9 cellular contexts compared by ENCODE assay signal in the genomic region with DNA sequence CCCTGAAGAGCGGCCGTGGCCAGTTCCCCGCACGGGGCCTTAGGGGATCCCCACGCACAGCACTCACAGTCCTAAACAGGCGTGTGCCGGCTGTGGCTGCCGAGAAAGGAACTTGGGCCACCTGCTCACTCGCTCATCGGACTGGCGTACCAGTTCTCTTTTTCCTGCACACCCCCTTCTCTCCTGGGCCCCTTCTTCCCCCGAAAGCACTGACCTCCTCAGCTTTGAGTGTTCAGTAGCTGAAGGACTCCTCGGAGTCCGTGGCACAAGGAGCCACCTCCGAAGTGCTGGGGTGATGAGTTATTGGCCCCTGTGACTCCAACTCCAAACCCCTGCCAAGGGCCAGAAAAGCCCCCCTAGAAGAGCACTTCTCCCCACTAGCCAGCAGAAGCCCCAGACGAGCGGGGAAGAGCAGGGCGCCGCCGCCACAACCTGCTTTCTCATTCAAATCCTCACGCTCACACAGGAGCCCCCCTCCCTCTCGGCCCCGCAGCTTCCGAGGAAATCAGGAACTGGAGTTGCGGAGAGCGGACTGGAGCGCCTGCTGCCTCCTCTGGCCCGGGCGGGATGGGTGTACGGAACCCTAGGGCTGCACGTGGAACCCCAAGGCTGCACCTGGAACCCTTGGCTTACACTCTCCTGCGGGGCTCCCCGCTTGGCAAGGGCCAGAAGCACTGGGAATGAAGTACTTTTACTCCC. TPM values are rescaled to one million over a fixed set of nuclear protein-coding genes. Genes with fewer than 3 reads are reported as not detected.
DNase-seq lines count a peak whose midpoint lies in the region; ATAC-seq, FAIRE-seq and TF ChIP-seq lines count a peak whose summit lies in the region.
"Had no signal": no experiment of that assay in that cellular context is flagged by ENCODE, and none has a peak within 500 bp of the region (broad histone marks: within the 10 kb centered on the region; RNA-seq: fewer than 3 reads in every experiment).

A gene with protein sequence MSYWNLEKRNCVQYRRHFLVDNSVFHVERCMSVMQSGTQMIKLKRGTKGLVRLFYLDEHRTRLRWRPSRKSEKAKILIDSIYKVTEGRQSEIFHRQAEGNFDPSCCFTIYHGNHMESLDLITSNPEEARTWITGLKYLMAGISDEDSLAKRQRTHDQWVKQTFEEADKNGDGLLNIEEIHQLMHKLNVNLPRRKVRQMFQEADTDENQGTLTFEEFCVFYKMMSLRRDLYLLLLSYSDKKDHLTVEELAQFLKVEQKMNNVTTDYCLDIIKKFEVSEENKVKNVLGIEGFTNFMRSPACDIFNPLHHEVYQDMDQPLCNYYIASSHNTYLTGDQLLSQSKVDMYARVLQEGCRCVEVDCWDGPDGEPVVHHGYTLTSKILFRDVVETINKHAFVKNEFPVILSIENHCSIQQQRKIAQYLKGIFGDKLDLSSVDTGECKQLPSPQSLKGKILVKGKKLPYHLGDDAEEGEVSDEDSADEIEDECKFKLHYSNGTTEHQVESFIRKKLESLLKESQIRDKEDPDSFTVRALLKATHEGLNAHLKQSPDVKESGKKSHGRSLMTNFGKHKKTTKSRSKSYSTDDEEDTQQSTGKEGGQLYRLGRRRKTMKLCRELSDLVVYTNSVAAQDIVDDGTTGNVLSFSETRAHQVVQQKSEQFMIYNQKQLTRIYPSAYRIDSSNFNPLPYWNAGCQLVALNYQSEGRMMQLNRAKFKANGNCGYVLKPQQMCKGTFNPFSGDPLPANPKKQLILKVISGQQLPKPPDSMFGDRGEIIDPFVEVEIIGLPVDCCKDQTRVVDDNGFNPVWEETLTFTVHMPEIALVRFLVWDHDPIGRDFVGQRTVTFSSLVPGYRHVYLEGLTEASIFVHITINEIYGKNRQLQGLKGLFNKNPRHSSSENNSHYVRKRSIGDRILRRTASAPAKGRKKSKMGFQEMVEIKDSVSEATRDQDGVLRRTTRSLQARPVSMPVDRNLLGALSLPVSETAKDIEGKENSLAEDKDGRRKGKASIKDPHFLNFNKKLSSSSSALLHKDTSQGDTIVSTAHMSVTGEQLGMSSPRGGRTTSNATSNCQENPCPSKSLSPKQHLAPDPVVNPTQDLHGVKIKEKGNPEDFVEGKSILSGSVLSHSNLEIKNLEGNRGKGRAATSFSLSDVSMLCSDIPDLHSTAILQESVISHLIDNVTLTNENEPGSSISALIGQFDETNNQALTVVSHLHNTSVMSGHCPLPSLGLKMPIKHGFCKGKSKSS (N-terminal part only) (minus strand): TSS at position 446 of the 699 bp plus-strand sequence. CDS start 40,847 bp downstream, outside the sequence.

- peak within 1 kb of the TSS; percentile 73 for H2AFZ ChIP-seq in H1 (ENCODE audit: low read length)

- peak within 1 kb of the TSS; percentile 49; the same call in 1 of the 2 replicates for H2BK20ac ChIP-seq in H1 (ENCODE audit: low read length)

- TF ChIP-seq POLR2A in H1 (IDR thresholded peaks at IDR 0.05; ENCODE audit: control extremely low read depth in 1 of 2, low read depth in 2 of 2, low read length in 2 of 2), result peak in 1 of 2 experiments; percentile 10; a peak in 1 of 3 replicates

- H3K23me2 ChIP-seq in H1 (ENCODE audit: low read depth, low read length), result peaks cover 8% of the 10 kb centered on the region

- peak within 1 kb of the TSS; percentile 97 for H3K18ac ChIP-seq in H1 (ENCODE audit: extremely low read depth, low read length)

- H3K27ac ChIP-seq in H1 (ENCODE audit: low read depth, low read length), result peak within 1 kb of the TSS; percentile 38; the same call in 1 of the 2 replicates

- H3K79me2 ChIP-seq in H1 (ENCODE audit: control insufficient read depth in 1 of 2, insufficient read depth in 2 of 2, low read length in 2 of 2), result peaks cover 0 to 31% of the 10 kb centered on the region in 2 experiments; a peak in 2 of 4 replicates

- peak within 1 kb of the TSS; percentile 97 for H4K5ac ChIP-seq in H1 (ENCODE audit: insufficient read length, low read depth, low read length)

- WGBS in H1 (ENCODE audit: extremely low coverage in 1 of 2, insufficient coverage in 1 of 2, insufficient read length in 1 of 2, insufficient replicate concordance in 2 of 2, low coverage in 1 of 2, low lambda C conversion rate in 2 of 2, missing lambda C conversion rate in 1 of 2), 2 experiments, result 4% methylated on average over 28 of the region's 33 CpGs; no CpG with 5 or more reads in 1 of the 2 experiments

- H4K20me1 ChIP-seq in H1 (replicated peaks in 1 of 2; ENCODE audit: control insufficient read depth in 1 of 2, insufficient read depth in 2 of 2, low read length in 2 of 2), result no peaks in the 10 kb centered on the region

- H3K4me2 ChIP-seq in H1 (ENCODE audit: insufficient read depth in 1 of 2, low read depth in 2 of 2, low read length in 2 of 2), result peak within 1 kb of the TSS; percentile 78 to 94

- H3K9ac ChIP-seq in H1 (replicated peaks in 1 of 4; ENCODE audit: extremely low read depth in 1 of 4, low read depth in 3 of 4, low read length in 3 of 4), result peak within 1 kb of the TSS; percentile 32 to 68 (median 58)

- H3K79me1 ChIP-seq in H1 (ENCODE audit: low read depth, low read length), result no peaks in the 10 kb centered on the region

- no peaks in the 10 kb centered on the region for H3K9me3 Mint-ChIP-seq in activated CD8-positive, alpha-beta T cell treated with anti-CD3 and anti-CD28 coated beads for 36 hours
- no peaks in the 10 kb centered on the region for H3K9me3 Mint-ChIP-seq in stimulated activated effector memory CD8-positive, alpha-beta T cell treated with anti-CD3 and anti-CD28 coated beads, Interleukin-12 subunit alpha, Interleukin-12 subunit beta, amount 100 ng/mL, for 72 hours

- TF ChIP-seq RAD21 in H1 (IDR thresholded peaks at IDR 0.05 in 1 of 2, conservative IDR thresholded peaks at IDR 0.05 in 1 of 2; ENCODE audit: low read depth in 2 of 2, low read length in 2 of 2), result peak; percentile 16 to 19; a peak in 2 of 4 replicates

- no peaks in the 10 kb centered on the region for H3K36me3 Mint-ChIP-seq in activated CD8-positive, alpha-beta T cell treated with anti-CD3 and anti-CD28 coated beads for 36 hours (ENCODE audit: low read depth)
- H3K36me3 Mint-ChIP-seq in stimulated activated effector memory CD8-positive, alpha-beta T cell treated with anti-CD3 and anti-CD28 coated beads, Interleukin-12 subunit alpha, Interleukin-12 subunit beta, amount 100 ng/mL, for 72 hours, result no peaks in the 10 kb centered on the region

- ATAC-seq in GM19025 (IDR thresholded peaks at IDR 0.05; ENCODE audit: low read depth, unreplicated experiment) (peak; percentile 50), HG03342 (IDR thresholded peaks at IDR 0.05; ENCODE audit: unreplicated experiment) (peak; percentile 57)
- ATAC-seq in activated CD8-positive, alpha-beta T cell treated with anti-CD3 and anti-CD28 coated beads for 36 hours, result peak; percentile 71
- peak; percentile 72 for ATAC-seq in stimulated activated effector memory CD8-positive, alpha-beta T cell treated with anti-CD3 and anti-CD28 coated beads, Interleukin-12 subunit alpha, Interleukin-12 subunit beta, amount 100 ng/mL, for 72 hours

- peak in 1 of 2 experiments; percentile 38; a peak in 1 of 3 replicates for TF ChIP-seq EP300 in H1 (IDR thresholded peaks at IDR 0.05; ENCODE audit: borderline replicate concordance in 1 of 2, low read depth in 2 of 2, low read length in 2 of 2)

- peak within 1 kb of the TSS; percentile 50 for H2BK120ac ChIP-seq in H1 (replicated peaks; ENCODE audit: low read depth, low read length)

- no peak within 1 kb of the TSS for H3K23ac ChIP-seq in H1 (ENCODE audit: insufficient read length)

- peak within 1 kb of the TSS; percentile 71 for H2AK5ac ChIP-seq in H1 (ENCODE audit: low read depth, low read length)

- no peak within 1 kb of the TSS for H3K27ac Mint-ChIP-seq in activated CD8-positive, alpha-beta T cell treated with anti-CD3 and anti-CD28 coated beads for 36 hours
- peak within 1 kb of the TSS; percentile 80 for H3K27ac Mint-ChIP-seq in stimulated activated effector memory CD8-positive, alpha-beta T cell treated with anti-CD3 and anti-CD28 coated beads, Interleukin-12 subunit alpha, Interleukin-12 subunit beta, amount 100 ng/mL, for 72 hours

- H3K4me3 Mint-ChIP-seq in activated CD8-positive, alpha-beta T cell treated with anti-CD3 and anti-CD28 coated beads for 36 hours, result peak within 1 kb of the TSS; percentile 75
- H3K4me3 Mint-ChIP-seq in stimulated activated effector memory CD8-positive, alpha-beta T cell treated with anti-CD3 and anti-CD28 coated beads, Interleukin-12 subunit alpha, Interleukin-12 subunit beta, amount 100 ng/mL, for 72 hours, result peak within 1 kb of the TSS; percentile 85

- H3K4me1 ChIP-seq in H1 (replicated peaks in 1 of 4; ENCODE audit: control insufficient read depth in 3 of 4, insufficient read depth in 4 of 4, low read length in 3 of 4), result peaks cover 5 to 14% (median 10%) of the 10 kb centered on the region in 4 experiments; a peak in 6 of 7 replicates

- H3K4ac ChIP-seq in H1 (replicated peaks; ENCODE audit: insufficient read length, low read depth, low read length), result peak within 1 kb of the TSS; percentile 92

- H3K4me1 Mint-ChIP-seq in activated CD8-positive, alpha-beta T cell treated with anti-CD3 and anti-CD28 coated beads for 36 hours (ENCODE audit: low read depth), result peaks cover 10% of the 10 kb centered on the region
- peaks cover 20% of the 10 kb centered on the region for H3K4me1 Mint-ChIP-seq in stimulated activated effector memory CD8-positive, alpha-beta T cell treated with anti-CD3 and anti-CD28 coated beads, Interleukin-12 subunit alpha, Interleukin-12 subunit beta, amount 100 ng/mL, for 72 hours

- DNase-seq in AG08395 (ENCODE audit: low spot score) (peak; percentile 64), NCI-H510A (lab: John Stamatoyannopoulos, UW) (peak; percentile 78), H1 (ENCODE audit: low read depth in 1 of 2, low spot score in 2 of 2) (peak; percentile 80 to 90), medulla oblongata (ENCODE audit: extremely low spot score) (peak; percentile 69)
- DNase-seq in activated CD8-positive, alpha-beta T cell treated with anti-CD3 and anti-CD28 coated beads for 36 hours, result peak; percentile 57
- DNase-seq in stimulated activated effector memory CD8-positive, alpha-beta T cell treated with anti-CD3 and anti-CD28 coated beads, Interleukin-12 subunit alpha, Interleukin-12 subunit beta, amount 100 ng/mL, for 72 hours (ENCODE audit: low spot score in 2 of 2), result peak in 1 of 2 donors; percentile 58

- CTCF ChIA-PET in activated CD8-positive, alpha-beta T cell treated with anti-CD3 and anti-CD28 coated beads for 36 hours (lab: Charles Lee), result interaction anchor here (0.9 to 1.5 kb wide), 3 partner anchors 14 to 125 kb away, joined by 3 to 5 read pairs (median 3); a partner anchor contains a TSS
- CTCF ChIA-PET in H1 (lab: Charles Lee; ENCODE audit: partially characterized antibody), result interaction anchor here (0.8 kb wide), 1 partner anchor 17 kb away, joined by 3 read pairs; no protein-coding TSS in a partner anchor

- H3K27me3 Mint-ChIP-seq in activated CD8-positive, alpha-beta T cell treated with anti-CD3 and anti-CD28 coated beads for 36 hours, result peaks cover 40% of the 10 kb centered on the region

- no peaks in the 10 kb centered on the region for H3K36me3 ChIP-seq in H1 (ENCODE audit: control insufficient read depth in 2 of 4, insufficient read depth in 4 of 4, low read length in 3 of 4)

- no peak for FAIRE-seq in H1 (lab: Jason Lieb, UNC)
- FAIRE-seq: GM18507 had no signal

- TF ChIP-seq CTCF in activated CD8-positive, alpha-beta T cell treated with anti-CD3 and anti-CD28 coated beads for 36 hours (IDR thresholded peaks at IDR 0.05), result no peak
- no peak for TF ChIP-seq CTCF in H1 (IDR thresholded peaks at IDR 0.05; ENCODE audit: control extremely low read depth in 1 of 3, insufficient read depth in 1 of 3, low read depth in 1 of 3, low read length in 3 of 3)

- POLR2A ChIA-PET in activated CD8-positive, alpha-beta T cell treated with anti-CD3 and anti-CD28 coated beads for 36 hours (lab: Charles Lee), result interaction anchor here (0.8 kb wide), 1 partner anchor 109 kb away, joined by 3 read pairs; a partner anchor contains a TSS
- POLR2A ChIA-PET in H1 (lab: Charles Lee; ENCODE audit: partially characterized antibody), result interaction anchor here (2.5 kb wide), 1 partner anchor 61 kb away, joined by 10 read pairs; a partner anchor contains a TSS

- H3K27me3 ChIP-seq in H1 (replicated peaks in 1 of 4; ENCODE audit: control insufficient read depth in 3 of 4, extremely low read depth in 1 of 4, insufficient read depth in 3 of 4, low read length in 3 of 4), result no peaks in the 10 kb centered on the region

- no peaks in the 10 kb centered on the region for H3K9me3 ChIP-seq in H1 (ENCODE audit: insufficient read depth in 2 of 2, low read depth in 1 of 2, low read length in 1 of 2)

- peak within 1 kb of the TSS; percentile 82 for H4K91ac ChIP-seq in H1 (replicated peaks; ENCODE audit: insufficient read length, low read length)

- peak within 1 kb of the TSS; percentile 85 for H2BK12ac ChIP-seq in H1 (ENCODE audit: low read depth, low read length)

- no peak within 1 kb of the TSS for H3K14ac ChIP-seq in H1 (ENCODE audit: insufficient read length)

- intact Hi-C loops in activated CD8-positive, alpha-beta T cell treated with anti-CD3 and anti-CD28 coated beads for 36 hours (cut with micrococcal nuclease), result no loop called here

- H2BK15ac ChIP-seq in H1 (ENCODE audit: low read length), result no peak within 1 kb of the TSS

- peak within 1 kb of the TSS; percentile 72 to 96 (median 86) for H3K4me3 ChIP-seq in H1 (ENCODE audit: extremely low read depth in 1 of 4, insufficient read depth in 2 of 4, low read depth in 3 of 4, low read length in 4 of 4)

- H3K56ac ChIP-seq in H1 (replicated peaks; ENCODE audit: insufficient read length, low read depth, low read length), result peak within 1 kb of the TSS; percentile 86

- H2BK5ac ChIP-seq in H1 (ENCODE audit: low read depth, low read length), result peak within 1 kb of the TSS; percentile 81; the same call in 1 of the 2 replicates

- H4K8ac ChIP-seq in H1 (ENCODE audit: extremely low read depth, insufficient read depth, low read length), result peak within 1 kb of the TSS; percentile 89

RNA-seq across cellular contexts. Expression of the gene that starts here (rescaled TPM):
- total RNA-seq in activated CD8-positive, alpha-beta T cell treated with anti-CD3 and anti-CD28 coated beads for 36 hours, result under 1 TPM; 0.20 to 0.32 TPM
- total RNA-seq in H1 (2021; fragmentation: NEBNext Ultra II Directional; extraction: Animal tissue kit (Norgen Biotek cat#: 25700)), result 17.2 and 17.4 TPM in 2 replicates
- polyA plus RNA-seq in H1 (2011; rRNA removed), result 5.0 and 5.8 TPM in 2 replicates
- polyA plus RNA-seq in H1 (2011; cell fraction: cytosol; rRNA removed), result 9.4 TPM
- polyA plus RNA-seq in H1 (2011; cell fraction: nucleus; rRNA removed), result 11.0 TPM
- polyA plus RNA-seq in H1 (2012, experiment 1 of 2), result 6.4 to 11.7 TPM (median 9.4 TPM) in 4 replicates
- polyA plus RNA-seq in H1 (2012, experiment 2 of 2), result 0.70 TPM
- 5.1 TPM for polyA plus RNA-seq in H1 (2013, experiment 1 of 2)
- polyA plus RNA-seq in H1 (2013, experiment 2 of 2), result 5.5 TPM
- 41.0 and 52.3 TPM in 2 replicates for polyA minus RNA-seq in H1 (2011; rRNA and poly(A)+ RNA removed)
- 19.7 TPM for polyA minus RNA-seq in H1 (2011; cell fraction: cytosol; rRNA and poly(A)+ RNA removed)
- polyA minus RNA-seq in H1 (2011; cell fraction: nucleus; rRNA and poly(A)+ RNA removed), result 39.3 TPM

Comparison
In these comparisons a context has a peak if more than half of its experiments do, and no peak if none do; other contexts are left out.
1. RNA of the gene that starts here (total RNA-seq): 17.2 to 17.4 TPM in H1; 0.20 to 0.32 TPM in activated CD8-positive, alpha-beta T cell treated with anti-CD3 and anti-CD28 coated beads for 36 hours; every median in the first group is over 10 times any median in the second.
2. Peak in DNase-seq and ATAC-seq in activated CD8-positive, alpha-beta T cell treated with anti-CD3 and anti-CD28 coated beads for 36 hours; RNA of the gene not detected or under 1 TPM.
3. Peak in every context shown above with its lines, with median percentiles within 50 percentile points of each other: ATAC-seq.